1 cellular context compared by ENCODE assay signal in genomic region chr3:129689036-129689435, GRCh38.
TF ChIP-seq lines count a peak whose summit lies in the region.

No MANE protein-coding gene starts in this region.

TF ChIP-seq in GM12891, 5 proteins besides CTCF, POLR2A, EP300 and RAD21 (continued from another document):
- no peak for TF ChIP-seq POU2F2 (IDR thresholded peaks at IDR 0.05; ENCODE audit: low read depth, low read length)
